ENCODE assay signal across 14 cellular contexts in the genomic region with DNA sequence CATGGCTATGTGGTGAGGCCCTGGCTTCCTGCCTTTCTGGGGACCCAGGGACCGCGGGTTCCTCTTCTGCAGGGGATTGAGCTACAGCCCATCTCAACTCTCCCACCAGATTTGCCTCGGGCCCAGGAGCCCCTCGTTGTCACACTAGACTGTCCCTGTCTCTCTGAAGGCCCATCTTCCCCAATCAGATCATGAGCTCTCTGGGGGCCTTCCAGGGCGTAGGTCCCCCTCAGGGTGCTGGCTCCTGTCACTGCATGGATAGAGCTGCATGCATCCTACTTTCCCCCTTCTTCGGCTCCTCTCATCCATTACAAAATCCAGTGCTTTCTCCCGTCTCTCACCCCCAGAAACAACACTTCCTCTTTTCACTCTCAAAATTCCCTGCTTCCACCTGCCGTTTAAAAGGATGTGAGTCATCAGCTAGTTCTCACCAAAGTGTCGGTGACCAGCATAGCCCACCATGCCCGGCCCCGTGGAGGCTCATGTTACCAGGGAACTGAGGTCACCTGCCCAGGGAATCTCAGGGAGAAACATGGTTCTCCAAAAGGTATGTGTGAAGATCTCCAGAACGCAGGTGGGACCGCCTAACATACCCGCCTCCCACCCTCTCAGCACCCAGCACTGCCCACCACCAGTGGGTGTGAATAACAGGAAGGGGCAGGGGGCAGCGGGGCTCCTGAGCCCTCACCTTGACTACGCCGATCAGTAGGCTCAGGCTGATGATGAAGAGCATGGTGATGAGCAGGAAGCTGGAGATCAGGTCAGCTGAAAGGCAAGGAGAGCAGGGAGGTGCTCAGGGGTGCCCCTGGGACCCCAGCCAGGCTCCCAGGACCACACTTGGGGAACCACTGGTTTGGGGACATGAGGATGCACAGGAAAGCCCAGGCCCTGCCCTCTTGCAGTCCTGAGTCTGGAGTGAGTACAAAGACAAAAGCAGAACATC. TPM values are rescaled to one million over a fixed set of nuclear protein-coding genes. Genes with fewer than 3 reads are reported as not detected.
DNase-seq lines count a peak whose midpoint lies in the region; ATAC-seq and TF ChIP-seq lines count a peak whose summit lies in the region.
"Had no signal": no experiment of that assay in that cellular context is flagged by ENCODE, and none has a peak within 500 bp of the region (broad histone marks: within the 10 kb centered on the region; RNA-seq: fewer than 3 reads in every experiment).

No MANE protein-coding gene starts in this region.

- H3K36me3 Mint-ChIP-seq in endothelial cell (ENCODE audit: low read depth, unreplicated experiment): peaks cover 33% of the 10 kb centered on the region

- H3K9me3 Mint-ChIP-seq in endothelial cell (ENCODE audit: unreplicated experiment): no peaks in the 10 kb centered on the region

- TF ChIP-seq CTCF in RWPE2 (IDR thresholded peaks at IDR 0.05; ENCODE audit: poor library complexity, severe bottlenecking): no peak
- no peak for TF ChIP-seq CTCF in endothelial cell (IDR thresholded peaks at IDR 0.05; ENCODE audit: unreplicated experiment)

- H3K36me3 ChIP-seq in RWPE2 (ENCODE audit: low read depth): no peaks in the 10 kb centered on the region

- H3K27me3 Mint-ChIP-seq in endothelial cell (ENCODE audit: unreplicated experiment): peaks cover 5% of the 10 kb centered on the region

- H3K9me3 ChIP-seq in RWPE2 (ENCODE audit: severe bottlenecking): no peaks in the 10 kb centered on the region
- H3K9me3 ChIP-seq: mucosa of descending colon had no signal

- DNase-seq in A172 (ENCODE audit: low spot score) (peak; percentile 60), ELR (ENCODE audit: low read depth) (peak; percentile 55), RWPE2 (ENCODE audit: low spot score) (no peak), endothelial cell (ENCODE audit: low spot score) (no peak)
- DNase-seq: DND-41; NCI-H2029; stimulated activated CD4-positive, alpha-beta T cell treated with anti-CD3 and anti-CD28 coated beads, Interleukin-4, amount 100 ng/mL, for 24 hours; T1000 had no signal

- H3K4me1 ChIP-seq in RWPE2 (ENCODE audit: insufficient read depth, poor library complexity, severe bottlenecking): peaks cover 19% of the 10 kb centered on the region

- H3K4me3 ChIP-seq in RWPE2 (ENCODE audit: severe bottlenecking): no peak overlapping the region
- H3K4me3 ChIP-seq: mucosa of descending colon had no signal

- H3K27me3 ChIP-seq in RWPE2 (ENCODE audit: insufficient read depth, poor library complexity, severe bottlenecking): no peaks in the 10 kb centered on the region

- H3K27ac Mint-ChIP-seq in endothelial cell (ENCODE audit: unreplicated experiment): no peak overlapping the region

- ATAC-seq in RWPE2 (ENCODE audit: low read depth) (peak; percentile 47; the same call in 2 of the 3 replicates), HG03520 (IDR thresholded peaks at IDR 0.05; ENCODE audit: unreplicated experiment) (no peak), HG03175 (IDR thresholded peaks at IDR 0.05; ENCODE audit: unreplicated experiment) (no peak), HG02642 (IDR thresholded peaks at IDR 0.05; ENCODE audit: poor library complexity, unreplicated experiment) (no peak), GM21381 (IDR thresholded peaks at IDR 0.05; ENCODE audit: unreplicated experiment) (no peak)
- ATAC-seq: mucosa of descending colon had no signal

- peak overlapping the region; percentile 2 for H3K4me3 Mint-ChIP-seq in endothelial cell (ENCODE audit: unreplicated experiment)

- H3K4me1 Mint-ChIP-seq in endothelial cell (ENCODE audit: unreplicated experiment): peaks cover 41% of the 10 kb centered on the region

- no peak overlapping the region for H3K27ac ChIP-seq in RWPE2 (ENCODE audit: poor library complexity, severe bottlenecking)

RNA-seq across cellular contexts. Expression of a gene that starts 16.4 kb away (rescaled TPM):
- 0.12 TPM in 1 of 2 replicates, not detected in the other for total RNA-seq in A172 (2014; rRNA removed; shearing (Covaris generic))
- total RNA-seq in endothelial cell (ENCODE audit: unreplicated experiment): 80.5 TPM

RNA-seq across cellular contexts. Expression of a gene that starts 17.8 kb away (rescaled TPM):
- not detected in 2 replicates for total RNA-seq in A172 (2014; rRNA removed; shearing (Covaris generic))
- total RNA-seq in endothelial cell (ENCODE audit: unreplicated experiment): 1.7 TPM
- total RNA-seq: fibroblast of lung had no signal

Comparison
In these comparisons a context has a peak if more than half of its experiments do, and no peak if none do; other contexts are left out.
1. DNase-seq: peak in A172 (single experiment) and ELR (single experiment); none in RWPE2 (single experiment) and endothelial cell (single experiment).
2. RNA of a gene that starts 16.4 kb away (total RNA-seq): 80.5 TPM in endothelial cell (single experiment); 0.12 TPM in A172; every median in the first group is over 10 times any median in the second.